ENCODE assay signal across 8 cellular contexts in genomic region chr10:49164587-49165188, GRCh38. TPM values are rescaled to one million over a fixed set of nuclear protein-coding genes. Genes with fewer than 3 reads are reported as not detected.
A peak's percentile ranks its signal among the peaks of the same experiment; 100 is the strongest.
DNase-seq lines count a peak whose midpoint lies in the region; ATAC-seq and TF ChIP-seq lines count a peak whose summit lies in the region.

No MANE protein-coding gene starts in this region.

- H3K27ac ChIP-seq in parathyroid adenoma, result no peak overlapping the region

- H3K27me3 Mint-ChIP-seq in activated CD4-positive, alpha-beta memory T cell treated with anti-CD3 and anti-CD28 coated beads, Interleukin-2, amount 10 ng/mL, durations not matched to agents 7 days and 5 days, result no peaks in the 10 kb centered on the region

- H3K4me3 Mint-ChIP-seq in activated CD4-positive, alpha-beta memory T cell treated with anti-CD3 and anti-CD28 coated beads, Interleukin-2, amount 10 ng/mL, durations not matched to agents 7 days and 5 days, result no peak overlapping the region

- peaks cover 42% of the 10 kb centered on the region for H3K4me1 ChIP-seq in parathyroid adenoma

- peak overlapping the region; percentile 44 for H3K27ac Mint-ChIP-seq in activated CD4-positive, alpha-beta memory T cell treated with anti-CD3 and anti-CD28 coated beads, Interleukin-2, amount 10 ng/mL, durations not matched to agents 7 days and 5 days

- H3K9me3 Mint-ChIP-seq in activated CD4-positive, alpha-beta memory T cell treated with anti-CD3 and anti-CD28 coated beads, Interleukin-2, amount 10 ng/mL, durations not matched to agents 7 days and 5 days, result no peaks in the 10 kb centered on the region

- CTCF ChIA-PET in activated CD4-positive, alpha-beta memory T cell treated with anti-CD3 and anti-CD28 coated beads, Interleukin-2, amount 10 ng/mL, durations not matched to agents 7 days and 5 days (lab: Charles Lee), result interaction anchor here (0.6 to 1.5 kb wide), 18 partner anchors 9 to 507 kb away, joined by 3 to 23 read pairs (median 3); partner anchors contain the start of gene ERCC6

- TF ChIP-seq CTCF in GM06990 (IDR thresholded peaks at IDR 0.05; ENCODE audit: insufficient read depth, low read length, poor library complexity, severe bottlenecking) (peak; percentile 91), fibroblast of villous mesenchyme (IDR thresholded peaks at IDR 0.05; ENCODE audit: insufficient read depth, low read depth, low read length) (peak; percentile 74), parathyroid adenoma (IDR thresholded peaks at IDR 0.05) (peak; percentile 71)

- DNase-seq in GM06990 (ENCODE audit: extremely low read depth, insufficient read length) (peak; percentile 40), fibroblast of villous mesenchyme (ENCODE audit: low read depth) (peak; percentile 43), NCI-H1930 (lab: John Stamatoyannopoulos, UW) (no peak)
- DNase-seq in Jurkat, Clone E6-1 (ENCODE audit: low read depth, low spot score), result peak; percentile 76
- peak; percentile 55 for DNase-seq in activated CD4-positive, alpha-beta memory T cell treated with anti-CD3 and anti-CD28 coated beads, Interleukin-2, amount 10 ng/mL, durations not matched to agents 7 days and 5 days

- no peaks in the 10 kb centered on the region for H3K27me3 ChIP-seq in GM06990 (replicated peaks; ENCODE audit: control insufficient read depth, insufficient read depth, low read length)
- no peaks in the 10 kb centered on the region for H3K27me3 ChIP-seq in parathyroid adenoma (ENCODE audit: control insufficient read depth, insufficient read depth, low read length)

- POLR2A ChIA-PET in activated CD4-positive, alpha-beta memory T cell treated with anti-CD3 and anti-CD28 coated beads, Interleukin-2, amount 10 ng/mL, durations not matched to agents 7 days and 5 days (lab: Charles Lee), result interaction anchor here (0.6 to 2.2 kb wide), 4 partner anchors 24 to 211 kb away, joined by 3 to 8 read pairs (median 4); partner anchors contain the start of gene TMEM273

- 0 out of 2 replicates have a peak, but pooled peaks cover 2% of the 10 kb centered on the region for H3K36me3 ChIP-seq in GM06990 (ENCODE audit: control insufficient read depth, insufficient read depth, low read length)
- H3K36me3 ChIP-seq in parathyroid adenoma (ENCODE audit: control insufficient read depth, insufficient read depth, low read length), result no peaks in the 10 kb centered on the region

- peaks cover 46% of the 10 kb centered on the region for H3K4me1 Mint-ChIP-seq in activated CD4-positive, alpha-beta memory T cell treated with anti-CD3 and anti-CD28 coated beads, Interleukin-2, amount 10 ng/mL, durations not matched to agents 7 days and 5 days

- H3K4me3 ChIP-seq in GM06990 (replicated peaks; ENCODE audit: low read depth, low read length), result no peak overlapping the region
- no peak overlapping the region for H3K4me3 ChIP-seq in Jurkat, Clone E6-1 (ENCODE audit: low read length)
- H3K4me3 ChIP-seq in fibroblast of villous mesenchyme (ENCODE audit: low read depth, low read length), result no peak overlapping the region
- no peak overlapping the region for H3K4me3 ChIP-seq in parathyroid adenoma (ENCODE audit: low read depth, low read length)

- no peak overlapping the region for H3K9ac ChIP-seq in parathyroid adenoma

- no peak overlapping the region for H3K4me2 ChIP-seq in parathyroid adenoma (ENCODE audit: low read length)

- H3K36me3 Mint-ChIP-seq in activated CD4-positive, alpha-beta memory T cell treated with anti-CD3 and anti-CD28 coated beads, Interleukin-2, amount 10 ng/mL, durations not matched to agents 7 days and 5 days (ENCODE audit: low read depth), result peaks cover 72% of the 10 kb centered on the region

- no peak overlapping the region for H2AFZ ChIP-seq in parathyroid adenoma

- H3K79me2 ChIP-seq in parathyroid adenoma, result no peaks in the 10 kb centered on the region

- H3K9me3 ChIP-seq in parathyroid adenoma (ENCODE audit: control insufficient read depth, low read length), result no peaks in the 10 kb centered on the region

- ATAC-seq in GM21423 (IDR thresholded peaks at IDR 0.05; ENCODE audit: unreplicated experiment) (peak; percentile 69), HG03108 (IDR thresholded peaks at IDR 0.05; ENCODE audit: unreplicated experiment) (no peak)

RNA-seq across cellular contexts. Expression of gene TMEM273, which starts 23.5 kb away (rescaled TPM):
- not detected for polyA plus RNA-seq in Jurkat, Clone E6-1 (2012; ENCODE audit: insufficient read depth, insufficient read length)
- 100 to 1,000 TPM in 1 of 2 experiments, 10 to 100 TPM in 1; 98.2 to 100 TPM for total RNA-seq in activated CD4-positive, alpha-beta memory T cell treated with anti-CD3 and anti-CD28 coated beads, Interleukin-2, amount 10 ng/mL, durations not matched to agents 7 days and 5 days
- not detected in 2 replicates for total RNA-seq in fibroblast of villous mesenchyme

RNA-seq across cellular contexts. Expression of gene FAM170B, which starts 30.9 kb away (rescaled TPM):
- polyA plus RNA-seq in Jurkat, Clone E6-1 (2012; ENCODE audit: insufficient read depth, insufficient read length), result not detected
- total RNA-seq in activated CD4-positive, alpha-beta memory T cell treated with anti-CD3 and anti-CD28 coated beads, Interleukin-2, amount 10 ng/mL, durations not matched to agents 7 days and 5 days, result under 1 TPM; 0.15 to 0.33 TPM
- not detected in 2 replicates for total RNA-seq in fibroblast of villous mesenchyme

RNA-seq across cellular contexts. Expression of gene VSTM4, which starts 49.4 kb away (rescaled TPM):
- polyA plus RNA-seq in Jurkat, Clone E6-1 (2012; ENCODE audit: insufficient read depth, insufficient read length), result 0.44 TPM
- under 1 TPM; 0.10 TPM for total RNA-seq in activated CD4-positive, alpha-beta memory T cell treated with anti-CD3 and anti-CD28 coated beads, Interleukin-2, amount 10 ng/mL, durations not matched to agents 7 days and 5 days
- 4.7 and 6.4 TPM in 2 replicates for total RNA-seq in fibroblast of villous mesenchyme

Comparison
In these comparisons a context has a peak if more than half of its experiments do, and no peak if none do; other contexts are left out.
1. DNase-seq: peak in GM06990 (single experiment), Jurkat, Clone E6-1 (single experiment), activated CD4-positive, alpha-beta memory T cell treated with anti-CD3 and anti-CD28 coated beads, Interleukin-2, amount 10 ng/mL, durations not matched to agents 7 days and 5 days (single experiment) and fibroblast of villous mesenchyme (single experiment); none in NCI-H1930 (0 of 2).
2. RNA of gene TMEM273, which starts 23.5 kb away (total RNA-seq): 98.2 to 100 TPM in activated CD4-positive, alpha-beta memory T cell treated with anti-CD3 and anti-CD28 coated beads, Interleukin-2, amount 10 ng/mL, durations not matched to agents 7 days and 5 days; not detected in fibroblast of villous mesenchyme; every median in the first group is over 10 times any median in the second.
3. Peak in every context shown above with its lines, with median percentiles within 50 percentile points of each other: CTCF ChIP-seq.